20 cellular contexts compared by ENCODE assay signal in genomic region chr16:87687998-87688529, GRCh38.
DNase-seq lines count a peak whose midpoint lies in the region; FAIRE-seq and TF ChIP-seq lines count a peak whose summit lies in the region.
"Had no signal": no experiment of that assay in that cellular context is flagged by ENCODE, and none has a peak within 500 bp of the region (broad histone marks: within the 10 kb centered on the region; RNA-seq: fewer than 3 reads in every experiment).

No MANE protein-coding gene starts in this region.

- no peak overlapping the region for H4K91ac ChIP-seq in neuronal stem cell (ENCODE audit: low read depth, low read length, poor library complexity)

- H2BK15ac ChIP-seq in neuronal stem cell (ENCODE audit: low read length): no peak overlapping the region

- H3K9ac ChIP-seq in neuronal stem cell (ENCODE audit: low read depth, low read length, poor library complexity): no peak overlapping the region
- H3K9ac ChIP-seq: BLaER1 had no signal

- H3K14ac ChIP-seq in neuronal stem cell (ENCODE audit: low read length): no peak overlapping the region

- H4K8ac ChIP-seq in neuronal stem cell (ENCODE audit: low read depth, low read length): no peak overlapping the region

- no peak overlapping the region for H3K4me2 ChIP-seq in neuronal stem cell (ENCODE audit: insufficient read depth, low read length, poor library complexity, severe bottlenecking)

- no peak overlapping the region for H3K27ac ChIP-seq in neuronal stem cell (replicated peaks; ENCODE audit: low read length)

- DNase-seq in bronchial epithelial cell (ENCODE audit: low read depth) (no peak), neuronal stem cell (ENCODE audit: low spot score) (no peak), T-helper 9 cell (no peak), GM19240 (ENCODE audit: insufficient read length, low spot score) (no peak), D341Med (ENCODE audit: low spot score) (no peak)
- DNase-seq: 8988T; ACHN; CD4-positive, alpha-beta memory T cell; CD4-positive, CD25-positive, alpha-beta regulatory T cell; CD8-positive, alpha-beta memory T cell; COR-L47; DMS79 treated with DMSO at 0.1 percent for 48 hours; GF-D8 had no signal

- no peak overlapping the region for H3K4me3 ChIP-seq in bronchial epithelial cell (ENCODE audit: low read depth, low read length)
- H3K4me3 ChIP-seq in neuronal stem cell (ENCODE audit: low read length in 2 of 2): no peak overlapping the region
- H3K4me3 ChIP-seq: BLaER1 had no signal

- H3K36me3 ChIP-seq in bronchial epithelial cell (ENCODE audit: control insufficient read depth, insufficient read depth, low read length) (no peaks in the 10 kb centered on the region), neuronal stem cell (replicated peaks in 1 of 2; ENCODE audit: control insufficient read depth in 2 of 2, insufficient read depth in 2 of 2, low read length in 2 of 2) (peaks cover 0 to 6% of the 10 kb centered on the region in 2 donors)
- H3K36me3 ChIP-seq: BE2C, BLaER1 had no signal

- no peak overlapping the region for H3K18ac ChIP-seq in neuronal stem cell (ENCODE audit: low read length)

- TF ChIP-seq CTCF in bronchial epithelial cell (IDR thresholded peaks at IDR 0.05; ENCODE audit: insufficient read depth, low read length, severe bottlenecking): no peak

- H2BK12ac ChIP-seq in neuronal stem cell (ENCODE audit: low read length): no peak overlapping the region

- FAIRE-seq in bronchial epithelial cell (lab: Jason Lieb, UNC): peak; percentile 88
- FAIRE-seq: A204.1, D721Med, G401.6, GM12891, GM19239 had no signal

- no peaks in the 10 kb centered on the region for H3K4me1 ChIP-seq in neuronal stem cell (ENCODE audit: control insufficient read depth in 2 of 2, insufficient read depth in 1 of 2, low read depth in 1 of 2, low read length in 2 of 2)
- H3K4me1 ChIP-seq: BE2C had no signal

- no peak overlapping the region for H3K4ac ChIP-seq in neuronal stem cell (ENCODE audit: low read length)

- H3K23ac ChIP-seq in neuronal stem cell (ENCODE audit: low read depth, low read length, poor library complexity): peak overlapping the region; percentile 2

- H3K9me3 ChIP-seq in neuronal stem cell (replicated peaks in 1 of 2; ENCODE audit: control insufficient read depth in 2 of 2, insufficient read depth in 1 of 2, low read depth in 1 of 2, low read length in 2 of 2): no peaks in the 10 kb centered on the region
- H3K9me3 ChIP-seq: BE2C, BLaER1 had no signal

- H3K79me1 ChIP-seq in neuronal stem cell (ENCODE audit: low read depth, low read length): no peaks in the 10 kb centered on the region

- H2AFZ ChIP-seq in neuronal stem cell (ENCODE audit: low read length): no peak overlapping the region

- H3K27me3 ChIP-seq in bronchial epithelial cell (ENCODE audit: control insufficient read depth, insufficient read depth, low read length) (no peaks in the 10 kb centered on the region), neuronal stem cell (ENCODE audit: control insufficient read depth in 3 of 3, insufficient read depth in 3 of 3, low read depth in 1 of 3, low read length in 3 of 3) (no peaks in the 10 kb centered on the region)
- H3K27me3 ChIP-seq: BE2C, BLaER1 had no signal

- H2BK5ac ChIP-seq in neuronal stem cell (ENCODE audit: low read length): no peak overlapping the region

- no CpG with 5 or more reads among the region's 14 CpGs for WGBS in neuronal stem cell (ENCODE audit: extremely low coverage in 2 of 2, insufficient read length in 2 of 2, insufficient replicate concordance in 1 of 2), 2 donors

- H2BK120ac ChIP-seq in neuronal stem cell (ENCODE audit: low read depth, low read length): no peak overlapping the region

- no peak overlapping the region for H2AK5ac ChIP-seq in neuronal stem cell (ENCODE audit: low read depth, low read length)
